In genomic region chr10:72308320-72308987, GRCh38 we compare ENCODE assay signal across 1 cellular context.
A peak's percentile ranks its signal among the peaks of the same experiment; 100 is the strongest.
TF ChIP-seq lines count a peak whose summit lies in the region.

No MANE protein-coding gene starts in this region.

TF ChIP-seq in HepG2, 621 proteins besides CTCF, POLR2A, EP300 and RAD21 (continued from another document and continues in another):
- TF ChIP-seq ZNF770 (CRISPR knock-in tag; IDR thresholded peaks at IDR 0.05) (peak; percentile 90), ZKSCAN1 (IDR thresholded peaks at IDR 0.05; ENCODE audit: low read length) (no peak), DNMT3B (CRISPR knock-in tag; conservative IDR thresholded peaks at IDR 0.05) (no peak), ZNF850 (CRISPR knock-in tag; conservative IDR thresholded peaks at IDR 0.05) (no peak), PRPF4 (IDR thresholded peaks at IDR 0.05; ENCODE audit: low read depth, low read length, poor library complexity, severe bottlenecking) (no peak), ZNF446 (CRISPR knock-in tag; IDR thresholded peaks at IDR 0.05) (no peak), SNAPC2 (CRISPR knock-in tag; IDR thresholded peaks at IDR 0.05) (no peak), KAT8 (CRISPR knock-in tag; IDR thresholded peaks at IDR 0.05) (peak; percentile 35; the same call in 1 of the 2 replicates), TGIF2 (CRISPR knock-in tag; IDR thresholded peaks at IDR 0.05) (no peak), KDM5B (CRISPR knock-in tag; IDR thresholded peaks at IDR 0.05; ENCODE audit: borderline replicate concordance) (no peak), MXD1 (CRISPR knock-in tag; IDR thresholded peaks at IDR 0.05) (no peak), ZNF576 (CRISPR knock-in tag; IDR thresholded peaks at IDR 0.05) (no peak), ETS1 (CRISPR knock-in tag; IDR thresholded peaks at IDR 0.05) (no peak), EEA1 (CRISPR knock-in tag; IDR thresholded peaks at IDR 0.05; ENCODE audit: borderline replicate concordance) (no peak), CAMTA2 (CRISPR knock-in tag; IDR thresholded peaks at IDR 0.05; ENCODE audit: borderline replicate concordance) (no peak), GATA4 (IDR thresholded peaks at IDR 0.05; ENCODE audit: borderline replicate concordance, low read depth) (no peak), ZMYM4 (CRISPR knock-in tag; IDR thresholded peaks at IDR 0.05) (peak; percentile 42; the same call in 1 of the 2 replicates), HNRNPH1 (optimal IDR thresholded peaks at IDR 0.05; ENCODE audit: low read depth, low read length) (no peak), FOXK2 (IDR thresholded peaks at IDR 0.05) (no peak), MED1 (CRISPR knock-in tag; IDR thresholded peaks at IDR 0.05) (peak; percentile 53; the same call in 1 of the 2 replicates), SIN3A (IDR thresholded peaks at IDR 0.05; ENCODE audit: borderline replicate concordance, low read depth, low read length) (no peak), NR1H2 (CRISPR knock-in tag; IDR thresholded peaks at IDR 0.05; ENCODE audit: borderline replicate concordance, low read depth) (no peak), CBX5 (CRISPR knock-in tag; IDR thresholded peaks at IDR 0.05; ENCODE audit: borderline replicate concordance) (0 out of 2 replicates have a peak, but pooled peaks have one; percentile 46), ZNF652 (CRISPR knock-in tag; IDR thresholded peaks at IDR 0.05; ENCODE audit: borderline replicate concordance, low read depth) (peak; percentile 70; the same call in 1 of the 2 replicates), PPARG (CRISPR knock-in tag; conservative IDR thresholded peaks at IDR 0.05) (no peak), MLLT10 (CRISPR knock-in tag; IDR thresholded peaks at IDR 0.05) (no peak), ZSCAN9 (CRISPR knock-in tag; IDR thresholded peaks at IDR 0.05; ENCODE audit: borderline replicate concordance) (no peak), SP1 (IDR thresholded peaks at IDR 0.05) (no peak), SP1 (CRISPR knock-in tag; IDR thresholded peaks at IDR 0.05) (no peak), ZGPAT (CRISPR knock-in tag; IDR thresholded peaks at IDR 0.05) (0 out of 2 replicates have a peak, but pooled peaks have one; percentile 18), ZNF616 (CRISPR knock-in tag; IDR thresholded peaks at IDR 0.05; ENCODE audit: low read depth) (no peak), CBFB (CRISPR knock-in tag; IDR thresholded peaks at IDR 0.05) (no peak), ETV5 (CRISPR knock-in tag; IDR thresholded peaks at IDR 0.05; ENCODE audit: borderline replicate concordance) (peak; percentile 53; the same call in 1 of the 2 replicates), MEIS1 (CRISPR knock-in tag; IDR thresholded peaks at IDR 0.05; ENCODE audit: borderline replicate concordance) (no peak), SOX13 (IDR thresholded peaks at IDR 0.05) (no peak), SOX13 (CRISPR knock-in tag; conservative IDR thresholded peaks at IDR 0.05 in 1 of 2, IDR thresholded peaks at IDR 0.05 in 1 of 2) (no peak; a peak in 1 of 4 replicates), TSC22D2 (CRISPR knock-in tag; IDR thresholded peaks at IDR 0.05; ENCODE audit: borderline replicate concordance) (no peak), PAXIP1 (CRISPR knock-in tag; conservative IDR thresholded peaks at IDR 0.05) (peak; percentile 48; the same call in 1 of the 2 replicates), ZNF552 (CRISPR knock-in tag; IDR thresholded peaks at IDR 0.05; ENCODE audit: borderline replicate concordance) (no peak), U2AF2 (IDR thresholded peaks at IDR 0.05; ENCODE audit: low read depth, low read length) (no peak), ATRX (CRISPR knock-in tag; IDR thresholded peaks at IDR 0.05; ENCODE audit: borderline replicate concordance) (no peak), ZNF124 (CRISPR knock-in tag; IDR thresholded peaks at IDR 0.05) (peak; percentile 16; the same call in 1 of the 2 replicates), DRAP1 (CRISPR knock-in tag; IDR thresholded peaks at IDR 0.05) (no peak), POGZ (CRISPR knock-in tag; IDR thresholded peaks at IDR 0.05) (no peak; the same call in 1 of the 2 replicates), FOXA1 (IDR thresholded peaks at IDR 0.05) (no peak), FOXA1 (CRISPR knock-in tag; IDR thresholded peaks at IDR 0.05) (0 out of 2 replicates have a peak, but pooled peaks have one; percentile 7), ZNF354B (CRISPR knock-in tag; IDR thresholded peaks at IDR 0.05) (no peak)
- TF ChIP-seq, protein P1, sequence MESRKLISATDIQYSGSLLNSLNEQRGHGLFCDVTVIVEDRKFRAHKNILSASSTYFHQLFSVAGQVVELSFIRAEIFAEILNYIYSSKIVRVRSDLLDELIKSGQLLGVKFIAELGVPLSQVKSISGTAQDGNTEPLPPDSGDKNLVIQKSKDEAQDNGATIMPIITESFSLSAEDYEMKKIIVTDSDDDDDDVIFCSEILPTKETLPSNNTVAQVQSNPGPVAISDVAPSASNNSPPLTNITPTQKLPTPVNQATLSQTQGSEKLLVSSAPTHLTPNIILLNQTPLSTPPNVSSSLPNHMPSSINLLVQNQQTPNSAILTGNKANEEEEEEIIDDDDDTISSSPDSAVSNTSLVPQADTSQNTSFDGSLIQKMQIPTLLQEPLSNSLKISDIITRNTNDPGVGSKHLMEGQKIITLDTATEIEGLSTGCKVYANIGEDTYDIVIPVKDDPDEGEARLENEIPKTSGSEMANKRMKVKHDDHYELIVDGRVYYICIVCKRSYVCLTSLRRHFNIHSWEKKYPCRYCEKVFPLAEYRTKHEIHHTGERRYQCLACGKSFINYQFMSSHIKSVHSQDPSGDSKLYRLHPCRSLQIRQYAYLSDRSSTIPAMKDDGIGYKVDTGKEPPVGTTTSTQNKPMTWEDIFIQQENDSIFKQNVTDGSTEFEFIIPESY (CRISPR knock-in tag; IDR thresholded peaks at IDR 0.05): no peak
- TF ChIP-seq, protein P2, sequence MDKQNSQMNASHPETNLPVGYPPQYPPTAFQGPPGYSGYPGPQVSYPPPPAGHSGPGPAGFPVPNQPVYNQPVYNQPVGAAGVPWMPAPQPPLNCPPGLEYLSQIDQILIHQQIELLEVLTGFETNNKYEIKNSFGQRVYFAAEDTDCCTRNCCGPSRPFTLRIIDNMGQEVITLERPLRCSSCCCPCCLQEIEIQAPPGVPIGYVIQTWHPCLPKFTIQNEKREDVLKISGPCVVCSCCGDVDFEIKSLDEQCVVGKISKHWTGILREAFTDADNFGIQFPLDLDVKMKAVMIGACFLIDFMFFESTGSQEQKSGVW (CRISPR knock-in tag; IDR thresholded peaks at IDR 0.05; ENCODE audit: borderline replicate concordance): no peak
- TF ChIP-seq, protein P3, sequence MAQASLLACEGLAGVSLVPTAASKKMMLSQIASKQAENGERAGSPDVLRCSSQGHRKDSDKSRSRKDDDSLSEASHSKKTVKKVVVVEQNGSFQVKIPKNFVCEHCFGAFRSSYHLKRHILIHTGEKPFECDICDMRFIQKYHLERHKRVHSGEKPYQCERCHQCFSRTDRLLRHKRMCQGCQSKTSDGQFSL (CRISPR knock-in tag; IDR thresholded peaks at IDR 0.05): no peak
- TF ChIP-seq, protein P4, sequence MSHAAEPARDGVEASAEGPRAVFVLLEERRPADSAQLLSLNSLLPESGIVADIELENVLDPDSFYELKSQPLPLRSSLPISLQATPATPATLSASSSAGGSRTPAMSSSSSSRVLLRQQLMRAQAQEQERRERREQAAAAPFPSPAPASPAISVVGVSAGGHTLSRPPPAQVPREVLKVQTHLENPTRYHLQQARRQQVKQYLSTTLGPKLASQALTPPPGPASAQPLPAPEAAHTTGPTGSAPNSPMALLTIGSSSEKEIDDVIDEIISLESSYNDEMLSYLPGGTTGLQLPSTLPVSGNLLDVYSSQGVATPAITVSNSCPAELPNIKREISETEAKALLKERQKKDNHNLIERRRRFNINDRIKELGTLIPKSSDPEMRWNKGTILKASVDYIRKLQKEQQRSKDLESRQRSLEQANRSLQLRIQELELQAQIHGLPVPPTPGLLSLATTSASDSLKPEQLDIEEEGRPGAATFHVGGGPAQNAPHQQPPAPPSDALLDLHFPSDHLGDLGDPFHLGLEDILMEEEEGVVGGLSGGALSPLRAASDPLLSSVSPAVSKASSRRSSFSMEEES (CRISPR knock-in tag; IDR thresholded peaks at IDR 0.05): peak; percentile 76
- TF ChIP-seq, protein P5, sequence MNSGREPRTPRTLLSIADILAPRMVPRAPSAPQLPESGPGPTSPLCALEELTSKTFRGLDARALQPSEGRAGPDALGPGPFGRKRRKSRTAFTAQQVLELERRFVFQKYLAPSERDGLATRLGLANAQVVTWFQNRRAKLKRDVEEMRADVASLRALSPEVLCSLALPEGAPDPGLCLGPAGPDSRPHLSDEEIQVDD (CRISPR knock-in tag; IDR thresholded peaks at IDR 0.05; ENCODE audit: borderline replicate concordance): no peak
- TF ChIP-seq, protein P6, sequence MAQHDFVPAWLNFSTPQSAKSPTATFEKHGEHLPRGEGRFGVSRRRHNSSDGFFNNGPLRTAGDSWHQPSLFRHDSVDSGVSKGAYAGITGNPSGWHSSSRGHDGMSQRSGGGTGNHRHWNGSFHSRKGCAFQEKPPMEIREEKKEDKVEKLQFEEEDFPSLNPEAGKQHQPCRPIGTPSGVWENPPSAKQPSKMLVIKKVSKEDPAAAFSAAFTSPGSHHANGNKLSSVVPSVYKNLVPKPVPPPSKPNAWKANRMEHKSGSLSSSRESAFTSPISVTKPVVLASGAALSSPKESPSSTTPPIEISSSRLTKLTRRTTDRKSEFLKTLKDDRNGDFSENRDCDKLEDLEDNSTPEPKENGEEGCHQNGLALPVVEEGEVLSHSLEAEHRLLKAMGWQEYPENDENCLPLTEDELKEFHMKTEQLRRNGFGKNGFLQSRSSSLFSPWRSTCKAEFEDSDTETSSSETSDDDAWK (CRISPR knock-in tag; IDR thresholded peaks at IDR 0.05): no peak
